Comparison of ENCODE assay signal across 1 cellular context in the genomic region with DNA sequence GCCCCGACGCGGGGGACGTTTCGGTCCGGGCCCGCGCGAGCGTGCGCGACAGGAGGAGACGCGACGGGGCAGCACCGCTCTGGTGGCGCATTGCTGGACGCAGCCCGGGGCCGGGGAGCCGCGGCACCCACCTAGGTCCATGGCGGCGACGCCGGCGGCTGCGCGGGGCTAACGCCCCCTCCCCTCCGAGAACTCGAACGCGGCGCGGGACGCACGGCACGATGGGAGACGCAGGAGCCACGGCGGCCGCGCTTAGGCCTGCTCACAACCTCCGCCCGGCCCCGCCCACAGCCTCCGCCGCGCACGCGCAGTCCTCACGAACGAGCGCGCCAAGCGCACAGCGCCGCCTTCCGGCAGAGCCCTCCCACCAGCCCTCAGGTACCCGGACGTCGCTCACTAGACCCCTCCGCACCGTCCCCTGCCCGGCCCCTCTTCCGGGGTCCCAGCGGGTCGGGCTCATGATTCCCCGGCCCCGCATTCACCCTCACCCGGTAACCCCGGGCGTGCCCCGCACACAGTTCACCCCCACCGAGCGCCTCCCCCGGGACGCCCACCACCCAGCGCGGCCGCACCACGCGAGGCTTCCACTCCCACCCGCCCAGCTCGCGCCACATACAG.
TF ChIP-seq lines count a peak whose summit lies in the region.

A gene (minus strand): TSS at position 263 of the 618 bp plus-strand sequence. CDS start 122 bp downstream, at position 141.

TF ChIP-seq in K562, 482 proteins besides CTCF, POLR2A, EP300 and RAD21 (continued from another document and continues in another):
- TF ChIP-seq, protein P1, sequence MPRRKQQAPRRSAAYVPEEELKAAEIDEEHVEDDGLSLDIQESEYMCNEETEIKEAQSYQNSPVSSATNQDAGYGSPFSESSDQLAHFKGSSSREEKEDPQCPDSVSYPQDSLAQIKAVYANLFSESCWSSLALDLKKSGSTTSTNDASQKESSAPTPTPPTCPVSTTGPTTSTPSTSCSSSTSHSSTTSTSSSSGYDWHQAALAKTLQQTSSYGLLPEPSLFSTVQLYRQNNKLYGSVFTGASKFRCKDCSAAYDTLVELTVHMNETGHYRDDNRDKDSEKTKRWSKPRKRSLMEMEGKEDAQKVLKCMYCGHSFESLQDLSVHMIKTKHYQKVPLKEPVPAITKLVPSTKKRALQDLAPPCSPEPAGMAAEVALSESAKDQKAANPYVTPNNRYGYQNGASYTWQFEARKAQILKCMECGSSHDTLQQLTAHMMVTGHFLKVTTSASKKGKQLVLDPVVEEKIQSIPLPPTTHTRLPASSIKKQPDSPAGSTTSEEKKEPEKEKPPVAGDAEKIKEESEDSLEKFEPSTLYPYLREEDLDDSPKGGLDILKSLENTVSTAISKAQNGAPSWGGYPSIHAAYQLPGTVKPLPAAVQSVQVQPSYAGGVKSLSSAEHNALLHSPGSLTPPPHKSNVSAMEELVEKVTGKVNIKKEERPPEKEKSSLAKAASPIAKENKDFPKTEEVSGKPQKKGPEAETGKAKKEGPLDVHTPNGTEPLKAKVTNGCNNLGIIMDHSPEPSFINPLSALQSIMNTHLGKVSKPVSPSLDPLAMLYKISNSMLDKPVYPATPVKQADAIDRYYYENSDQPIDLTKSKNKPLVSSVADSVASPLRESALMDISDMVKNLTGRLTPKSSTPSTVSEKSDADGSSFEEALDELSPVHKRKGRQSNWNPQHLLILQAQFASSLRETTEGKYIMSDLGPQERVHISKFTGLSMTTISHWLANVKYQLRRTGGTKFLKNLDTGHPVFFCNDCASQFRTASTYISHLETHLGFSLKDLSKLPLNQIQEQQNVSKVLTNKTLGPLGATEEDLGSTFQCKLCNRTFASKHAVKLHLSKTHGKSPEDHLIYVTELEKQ (CRISPR knock-in tag; IDR thresholded peaks at IDR 0.05) = no peak
- TF ChIP-seq SMARCA5 (IDR thresholded peaks at IDR 0.05) = no peak
- TF ChIP-seq, protein P2, sequence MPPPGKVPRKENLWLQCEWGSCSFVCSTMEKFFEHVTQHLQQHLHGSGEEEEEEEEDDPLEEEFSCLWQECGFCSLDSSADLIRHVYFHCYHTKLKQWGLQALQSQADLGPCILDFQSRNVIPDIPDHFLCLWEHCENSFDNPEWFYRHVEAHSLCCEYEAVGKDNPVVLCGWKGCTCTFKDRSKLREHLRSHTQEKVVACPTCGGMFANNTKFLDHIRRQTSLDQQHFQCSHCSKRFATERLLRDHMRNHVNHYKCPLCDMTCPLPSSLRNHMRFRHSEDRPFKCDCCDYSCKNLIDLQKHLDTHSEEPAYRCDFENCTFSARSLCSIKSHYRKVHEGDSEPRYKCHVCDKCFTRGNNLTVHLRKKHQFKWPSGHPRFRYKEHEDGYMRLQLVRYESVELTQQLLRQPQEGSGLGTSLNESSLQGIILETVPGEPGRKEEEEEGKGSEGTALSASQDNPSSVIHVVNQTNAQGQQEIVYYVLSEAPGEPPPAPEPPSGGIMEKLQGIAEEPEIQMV (tag; conservative IDR thresholded peaks at IDR 0.05; ENCODE audit: low read depth) = no peak
- TF ChIP-seq GABPA (tag; conservative IDR thresholded peaks at IDR 0.05; ENCODE audit: low read depth) = peak; percentile 35; the same call in 1 of the 2 replicates
- no peak for TF ChIP-seq ZNF586 (CRISPR knock-in tag; conservative IDR thresholded peaks at IDR 0.05)
- no peak for TF ChIP-seq SMARCC2 (IDR thresholded peaks at IDR 0.05; ENCODE audit: low read depth)
- no peak for TF ChIP-seq POLR2AphosphoS5 (IDR thresholded peaks at IDR 0.05; ENCODE audit: control insufficient read depth, insufficient read depth, low read depth, low read length)
- peak; percentile 62; the same call in 1 of the 2 replicates for TF ChIP-seq E2F3 (CRISPR knock-in tag; IDR thresholded peaks at IDR 0.05)
- TF ChIP-seq, protein P3, sequence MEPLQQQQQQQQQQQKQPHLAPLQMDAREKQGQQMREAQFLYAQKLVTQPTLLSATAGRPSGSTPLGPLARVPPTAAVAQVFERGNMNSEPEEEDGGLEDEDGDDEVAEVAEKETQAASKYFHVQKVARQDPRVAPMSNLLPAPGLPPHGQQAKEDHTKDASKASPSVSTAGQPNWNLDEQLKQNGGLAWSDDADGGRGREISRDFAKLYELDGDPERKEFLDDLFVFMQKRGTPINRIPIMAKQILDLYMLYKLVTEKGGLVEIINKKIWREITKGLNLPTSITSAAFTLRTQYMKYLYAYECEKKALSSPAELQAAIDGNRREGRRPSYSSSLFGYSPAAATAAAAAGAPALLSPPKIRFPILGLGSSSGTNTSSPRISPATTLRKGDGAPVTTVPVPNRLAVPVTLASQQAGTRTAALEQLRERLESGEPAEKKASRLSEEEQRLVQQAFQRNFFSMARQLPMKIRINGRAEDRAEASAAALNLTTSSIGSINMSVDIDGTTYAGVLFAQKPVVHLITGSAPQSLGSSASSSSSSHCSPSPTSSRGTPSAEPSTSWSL (CRISPR knock-in tag; IDR thresholded peaks at IDR 0.05; ENCODE audit: borderline replicate concordance) = no peak
- TF ChIP-seq KLF10 (CRISPR knock-in tag; IDR thresholded peaks at IDR 0.05) = no peak
- TF ChIP-seq BCL6 (CRISPR knock-in tag; IDR thresholded peaks at IDR 0.05) = no peak
- TF ChIP-seq TAL1 (IDR thresholded peaks at IDR 0.05) = no peak
- TF ChIP-seq, protein P4, sequence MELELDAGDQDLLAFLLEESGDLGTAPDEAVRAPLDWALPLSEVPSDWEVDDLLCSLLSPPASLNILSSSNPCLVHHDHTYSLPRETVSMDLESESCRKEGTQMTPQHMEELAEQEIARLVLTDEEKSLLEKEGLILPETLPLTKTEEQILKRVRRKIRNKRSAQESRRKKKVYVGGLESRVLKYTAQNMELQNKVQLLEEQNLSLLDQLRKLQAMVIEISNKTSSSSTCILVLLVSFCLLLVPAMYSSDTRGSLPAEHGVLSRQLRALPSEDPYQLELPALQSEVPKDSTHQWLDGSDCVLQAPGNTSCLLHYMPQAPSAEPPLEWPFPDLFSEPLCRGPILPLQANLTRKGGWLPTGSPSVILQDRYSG (tag; conservative IDR thresholded peaks at IDR 0.05; ENCODE audit: low read depth) = no peak
- TF ChIP-seq, protein P5, sequence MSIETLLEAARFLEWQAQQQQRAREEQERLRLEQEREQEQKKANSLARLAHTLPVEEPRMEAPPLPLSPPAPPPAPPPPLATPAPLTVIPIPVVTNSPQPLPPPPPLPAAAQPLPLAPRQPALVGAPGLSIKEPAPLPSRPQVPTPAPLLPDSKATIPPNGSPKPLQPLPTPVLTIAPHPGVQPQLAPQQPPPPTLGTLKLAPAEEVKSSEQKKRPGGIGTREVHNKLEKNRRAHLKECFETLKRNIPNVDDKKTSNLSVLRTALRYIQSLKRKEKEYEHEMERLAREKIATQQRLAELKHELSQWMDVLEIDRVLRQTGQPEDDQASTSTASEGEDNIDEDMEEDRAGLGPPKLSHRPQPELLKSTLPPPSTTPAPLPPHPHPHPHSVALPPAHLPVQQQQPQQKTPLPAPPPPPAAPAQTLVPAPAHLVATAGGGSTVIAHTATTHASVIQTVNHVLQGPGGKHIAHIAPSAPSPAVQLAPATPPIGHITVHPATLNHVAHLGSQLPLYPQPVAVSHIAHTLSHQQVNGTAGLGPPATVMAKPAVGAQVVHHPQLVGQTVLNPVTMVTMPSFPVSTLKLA (conservative IDR thresholded peaks at IDR 0.05) = peak; percentile 18 to 47; a peak in 3 of 4 replicates
- TF ChIP-seq ZNF324 (CRISPR knock-in tag; IDR thresholded peaks at IDR 0.05) = no peak
- no peak for TF ChIP-seq GATAD2A (IDR thresholded peaks at IDR 0.05)
- no peak for TF ChIP-seq ZNF507 (tag; conservative IDR thresholded peaks at IDR 0.05)
- no peak for TF ChIP-seq TFAM (CRISPR knock-in tag; conservative IDR thresholded peaks at IDR 0.05)
- TF ChIP-seq MYNN (IDR thresholded peaks at IDR 0.05) = no peak
- TF ChIP-seq MYNN (CRISPR knock-in tag; IDR thresholded peaks at IDR 0.05) = no peak
- no peak for TF ChIP-seq BRD4 (IDR thresholded peaks at IDR 0.05)
- TF ChIP-seq GABPB1 (CRISPR knock-in tag; IDR thresholded peaks at IDR 0.05) = peak; percentile 62
- TF ChIP-seq, protein P6, sequence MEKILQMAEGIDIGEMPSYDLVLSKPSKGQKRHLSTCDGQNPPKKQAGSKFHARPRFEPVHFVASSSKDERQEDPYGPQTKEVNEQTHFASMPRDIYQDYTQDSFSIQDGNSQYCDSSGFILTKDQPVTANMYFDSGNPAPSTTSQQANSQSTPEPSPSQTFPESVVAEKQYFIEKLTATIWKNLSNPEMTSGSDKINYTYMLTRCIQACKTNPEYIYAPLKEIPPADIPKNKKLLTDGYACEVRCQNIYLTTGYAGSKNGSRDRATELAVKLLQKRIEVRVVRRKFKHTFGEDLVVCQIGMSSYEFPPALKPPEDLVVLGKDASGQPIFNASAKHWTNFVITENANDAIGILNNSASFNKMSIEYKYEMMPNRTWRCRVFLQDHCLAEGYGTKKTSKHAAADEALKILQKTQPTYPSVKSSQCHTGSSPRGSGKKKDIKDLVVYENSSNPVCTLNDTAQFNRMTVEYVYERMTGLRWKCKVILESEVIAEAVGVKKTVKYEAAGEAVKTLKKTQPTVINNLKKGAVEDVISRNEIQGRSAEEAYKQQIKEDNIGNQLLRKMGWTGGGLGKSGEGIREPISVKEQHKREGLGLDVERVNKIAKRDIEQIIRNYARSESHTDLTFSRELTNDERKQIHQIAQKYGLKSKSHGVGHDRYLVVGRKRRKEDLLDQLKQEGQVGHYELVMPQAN (IDR thresholded peaks at IDR 0.05; ENCODE audit: borderline replicate concordance) = 0 out of 2 replicates have a peak, but pooled peaks have one; percentile 50
- TF ChIP-seq NUFIP1 (IDR thresholded peaks at IDR 0.05; ENCODE audit: partially characterized antibody) = no peak
- no peak for TF ChIP-seq DPF2 (IDR thresholded peaks at IDR 0.05)
- peak in 1 of 3 experiments; percentile 46 for TF ChIP-seq YY1 (IDR thresholded peaks at IDR 0.05; ENCODE audit: borderline replicate concordance in 1 of 3, control insufficient read depth in 1 of 3, extremely low read depth in 1 of 3, insufficient read depth in 3 of 3, insufficient read length in 1 of 3, insufficient replicate concordance in 2 of 3, low read depth in 1 of 3, low read length in 2 of 3)
- 0 out of 2 replicates have a peak, but pooled peaks have one; percentile 75 for TF ChIP-seq TGIF2 (CRISPR knock-in tag; IDR thresholded peaks at IDR 0.05)
- TF ChIP-seq ZFP30 (CRISPR knock-in tag; IDR thresholded peaks at IDR 0.05; ENCODE audit: borderline replicate concordance) = no peak
- no peak for TF ChIP-seq LCOR (CRISPR knock-in tag; IDR thresholded peaks at IDR 0.05)
- TF ChIP-seq L3MBTL2 (IDR thresholded peaks at IDR 0.05) = peak; percentile 83
- TF ChIP-seq, protein P7, sequence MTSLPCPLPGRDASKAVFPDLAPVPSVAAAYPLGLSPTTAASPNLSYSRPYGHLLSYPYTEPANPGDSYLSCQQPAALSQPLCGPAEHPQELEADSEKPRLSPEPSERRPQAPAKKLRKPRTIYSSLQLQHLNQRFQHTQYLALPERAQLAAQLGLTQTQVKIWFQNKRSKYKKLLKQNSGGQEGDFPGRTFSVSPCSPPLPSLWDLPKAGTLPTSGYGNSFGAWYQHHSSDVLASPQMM (CRISPR knock-in tag; IDR thresholded peaks at IDR 0.05) = no peak
- TF ChIP-seq, protein P8, sequence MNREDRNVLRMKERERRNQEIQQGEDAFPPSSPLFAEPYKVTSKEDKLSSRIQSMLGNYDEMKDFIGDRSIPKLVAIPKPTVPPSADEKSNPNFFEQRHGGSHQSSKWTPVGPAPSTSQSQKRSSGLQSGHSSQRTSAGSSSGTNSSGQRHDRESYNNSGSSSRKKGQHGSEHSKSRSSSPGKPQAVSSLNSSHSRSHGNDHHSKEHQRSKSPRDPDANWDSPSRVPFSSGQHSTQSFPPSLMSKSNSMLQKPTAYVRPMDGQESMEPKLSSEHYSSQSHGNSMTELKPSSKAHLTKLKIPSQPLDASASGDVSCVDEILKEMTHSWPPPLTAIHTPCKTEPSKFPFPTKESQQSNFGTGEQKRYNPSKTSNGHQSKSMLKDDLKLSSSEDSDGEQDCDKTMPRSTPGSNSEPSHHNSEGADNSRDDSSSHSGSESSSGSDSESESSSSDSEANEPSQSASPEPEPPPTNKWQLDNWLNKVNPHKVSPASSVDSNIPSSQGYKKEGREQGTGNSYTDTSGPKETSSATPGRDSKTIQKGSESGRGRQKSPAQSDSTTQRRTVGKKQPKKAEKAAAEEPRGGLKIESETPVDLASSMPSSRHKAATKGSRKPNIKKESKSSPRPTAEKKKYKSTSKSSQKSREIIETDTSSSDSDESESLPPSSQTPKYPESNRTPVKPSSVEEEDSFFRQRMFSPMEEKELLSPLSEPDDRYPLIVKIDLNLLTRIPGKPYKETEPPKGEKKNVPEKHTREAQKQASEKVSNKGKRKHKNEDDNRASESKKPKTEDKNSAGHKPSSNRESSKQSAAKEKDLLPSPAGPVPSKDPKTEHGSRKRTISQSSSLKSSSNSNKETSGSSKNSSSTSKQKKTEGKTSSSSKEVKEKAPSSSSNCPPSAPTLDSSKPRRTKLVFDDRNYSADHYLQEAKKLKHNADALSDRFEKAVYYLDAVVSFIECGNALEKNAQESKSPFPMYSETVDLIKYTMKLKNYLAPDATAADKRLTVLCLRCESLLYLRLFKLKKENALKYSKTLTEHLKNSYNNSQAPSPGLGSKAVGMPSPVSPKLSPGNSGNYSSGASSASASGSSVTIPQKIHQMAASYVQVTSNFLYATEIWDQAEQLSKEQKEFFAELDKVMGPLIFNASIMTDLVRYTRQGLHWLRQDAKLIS (CRISPR knock-in tag; IDR thresholded peaks at IDR 0.05) = no peak; the same call in 1 of the 2 replicates
- TF ChIP-seq SRF (CRISPR knock-in tag; IDR thresholded peaks at IDR 0.05) = no peak
- TF ChIP-seq, protein P9, sequence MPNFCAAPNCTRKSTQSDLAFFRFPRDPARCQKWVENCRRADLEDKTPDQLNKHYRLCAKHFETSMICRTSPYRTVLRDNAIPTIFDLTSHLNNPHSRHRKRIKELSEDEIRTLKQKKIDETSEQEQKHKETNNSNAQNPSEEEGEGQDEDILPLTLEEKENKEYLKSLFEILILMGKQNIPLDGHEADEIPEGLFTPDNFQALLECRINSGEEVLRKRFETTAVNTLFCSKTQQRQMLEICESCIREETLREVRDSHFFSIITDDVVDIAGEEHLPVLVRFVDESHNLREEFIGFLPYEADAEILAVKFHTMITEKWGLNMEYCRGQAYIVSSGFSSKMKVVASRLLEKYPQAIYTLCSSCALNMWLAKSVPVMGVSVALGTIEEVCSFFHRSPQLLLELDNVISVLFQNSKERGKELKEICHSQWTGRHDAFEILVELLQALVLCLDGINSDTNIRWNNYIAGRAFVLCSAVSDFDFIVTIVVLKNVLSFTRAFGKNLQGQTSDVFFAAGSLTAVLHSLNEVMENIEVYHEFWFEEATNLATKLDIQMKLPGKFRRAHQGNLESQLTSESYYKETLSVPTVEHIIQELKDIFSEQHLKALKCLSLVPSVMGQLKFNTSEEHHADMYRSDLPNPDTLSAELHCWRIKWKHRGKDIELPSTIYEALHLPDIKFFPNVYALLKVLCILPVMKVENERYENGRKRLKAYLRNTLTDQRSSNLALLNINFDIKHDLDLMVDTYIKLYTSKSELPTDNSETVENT (CRISPR knock-in tag; IDR thresholded peaks at IDR 0.05) = peak; percentile 64; the same call in 1 of the 2 replicates
- TF ChIP-seq HNRNPL (IDR thresholded peaks at IDR 0.05; ENCODE audit: low read depth, low read length) = no peak
- no peak for TF ChIP-seq GATA2 (CRISPR knock-in tag; IDR thresholded peaks at IDR 0.05)
